14 cellular contexts compared by ENCODE assay signal in the genomic region with DNA sequence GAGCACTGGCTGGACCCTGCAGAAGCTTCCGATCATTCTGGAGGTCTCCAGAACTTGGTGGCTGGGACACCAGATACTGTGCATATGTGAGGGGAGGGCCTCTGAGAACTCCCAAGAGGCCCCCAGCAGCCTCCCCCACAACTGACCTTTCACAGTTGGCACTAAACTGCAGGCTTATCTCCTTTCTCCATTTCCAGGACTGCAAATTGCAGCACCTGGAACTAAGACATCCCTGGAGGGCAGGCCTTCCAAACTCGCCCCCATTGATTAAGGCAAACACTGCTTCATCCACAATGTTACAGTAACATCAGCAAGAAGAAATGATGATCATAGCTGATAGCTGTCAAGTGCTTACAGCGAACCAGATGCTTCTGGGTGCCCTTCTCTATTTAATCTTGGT.
DNase-seq lines count a peak whose midpoint lies in the region; ATAC-seq and TF ChIP-seq lines count a peak whose summit lies in the region.
"Had no signal": no experiment of that assay in that cellular context is flagged by ENCODE, and none has a peak within 500 bp of the region (broad histone marks: within the 10 kb centered on the region; RNA-seq: fewer than 3 reads in every experiment).

No MANE protein-coding gene starts in this region.

- H3K27ac Mint-ChIP-seq in MCF 10A (ENCODE audit: low read depth, unreplicated experiment) (no peak overlapping the region), osteocyte (ENCODE audit: unreplicated experiment) (peak overlapping the region; percentile 93)

- H3K9me3 Mint-ChIP-seq in MCF 10A (ENCODE audit: unreplicated experiment) (no peaks in the 10 kb centered on the region), osteocyte (ENCODE audit: unreplicated experiment) (no peaks in the 10 kb centered on the region)
- H3K9me3 Mint-ChIP-seq in activated T-cell treated with anti-CD3 and anti-CD28 coated beads, Interleukin-2, amount 50 U/mL, for 4 hours: no peaks in the 10 kb centered on the region

- POLR2A ChIA-PET in MCF 10A (lab: Yijun Ruan, JAX): no interaction called here

- in situ Hi-C loops in GM13976 (cut with MboI; ENCODE audit: low sequenced_read_pairs, unreplicated experiment): no loop called here

- no peaks in the 10 kb centered on the region for H3K36me3 Mint-ChIP-seq in MCF 10A (ENCODE audit: insufficient read depth, unreplicated experiment)
- peaks cover 5% of the 10 kb centered on the region for H3K36me3 Mint-ChIP-seq in osteocyte (ENCODE audit: unreplicated experiment)
- no peaks in the 10 kb centered on the region for H3K36me3 Mint-ChIP-seq in activated T-cell treated with anti-CD3 and anti-CD28 coated beads, Interleukin-2, amount 50 U/mL, for 4 hours (ENCODE audit: insufficient read depth)

- ATAC-seq in GM18505 (IDR thresholded peaks at IDR 0.05; ENCODE audit: unreplicated experiment): no peak
- ATAC-seq in activated T-cell treated with anti-CD3 and anti-CD28 coated beads, Interleukin-2, amount 50 U/mL, for 4 hours: no peak

- H3K4me1 ChIP-seq in breast epithelium (peaks cover 33 to 45% of the 10 kb centered on the region in 2 donors), esophagus squamous epithelium (peaks cover 12 to 64% (median 39%) of the 10 kb centered on the region in 3 donors), uterus (peaks cover 0 to 26% of the 10 kb centered on the region in 2 donors)

- no peaks in the 10 kb centered on the region for H3K9me3 ChIP-seq in breast epithelium
- no peaks in the 10 kb centered on the region for H3K9me3 ChIP-seq in esophagus squamous epithelium
- no peaks in the 10 kb centered on the region for H3K9me3 ChIP-seq in uterus

- H3K27me3 ChIP-seq in breast epithelium (no peaks in the 10 kb centered on the region), esophagus squamous epithelium (no peaks in the 10 kb centered on the region), uterus (no peaks in the 10 kb centered on the region)
- H3K27me3 ChIP-seq: brain microvascular endothelial cell had no signal

- DNase-seq in breast epithelium (ENCODE audit: low spot score in 2 of 2) (no peak), MCF 10A (ENCODE audit: unreplicated experiment) (no peak), esophagus squamous epithelium (lab: John Stamatoyannopoulos, UW) (no peak), osteocyte (ENCODE audit: extremely low spot score, unreplicated experiment) (no peak), uterus (no peak), GM13976 (ENCODE audit: low spot score) (no peak)
- no peak for DNase-seq in activated T-cell treated with anti-CD3 and anti-CD28 coated beads, Interleukin-2, amount 50 U/mL, for 4 hours
- DNase-seq: activated naive CD4-positive, alpha-beta T cell; effector CD8-positive, alpha-beta T cell; GOT3; NCI-H1694 treated with DMSO at 0.1 percent for 48 hours; stimulated activated CD4-positive, alpha-beta T cell treated with anti-CD3 and anti-CD28 coated beads, Interleukin-4, amount 100 ng/mL, for 1 hour had no signal

- H3K4me1 Mint-ChIP-seq in MCF 10A (ENCODE audit: insufficient read depth, unreplicated experiment) (no peaks in the 10 kb centered on the region), osteocyte (ENCODE audit: unreplicated experiment) (peaks cover 89% of the 10 kb centered on the region)
- H3K4me1 Mint-ChIP-seq in activated T-cell treated with anti-CD3 and anti-CD28 coated beads, Interleukin-2, amount 50 U/mL, for 4 hours (ENCODE audit: low read depth): no peaks in the 10 kb centered on the region

- no peak for TF ChIP-seq CTCF in breast epithelium (IDR thresholded peaks at IDR 0.05)
- no peak for TF ChIP-seq CTCF in MCF 10A (IDR thresholded peaks at IDR 0.05; ENCODE audit: unreplicated experiment)
- TF ChIP-seq CTCF in esophagus squamous epithelium (IDR thresholded peaks at IDR 0.05): no peak
- no peak for TF ChIP-seq CTCF in osteocyte (IDR thresholded peaks at IDR 0.05)
- no peak for TF ChIP-seq CTCF in uterus (IDR thresholded peaks at IDR 0.05)
- no peak for TF ChIP-seq CTCF in GM13976 (IDR thresholded peaks at IDR 0.05; ENCODE audit: borderline replicate concordance, control extremely low read depth, extremely low read depth, insufficient read depth, missing control alignments)

- H3K27ac ChIP-seq in breast epithelium (peak overlapping the region; percentile 86 to 97), esophagus squamous epithelium (peak overlapping the region in 3 of 4 donors; percentile 74 to 89 (median 78)), uterus (peak overlapping the region; percentile 72 to 78)

- H3K4me3 Mint-ChIP-seq in MCF 10A (ENCODE audit: unreplicated experiment) (no peak overlapping the region), osteocyte (ENCODE audit: unreplicated experiment) (no peak overlapping the region)
- no peak overlapping the region for H3K4me3 Mint-ChIP-seq in activated T-cell treated with anti-CD3 and anti-CD28 coated beads, Interleukin-2, amount 50 U/mL, for 4 hours

- no peaks in the 10 kb centered on the region for H3K36me3 ChIP-seq in breast epithelium
- H3K36me3 ChIP-seq in esophagus squamous epithelium: no peaks in the 10 kb centered on the region
- no peaks in the 10 kb centered on the region for H3K36me3 ChIP-seq in uterus
- H3K36me3 ChIP-seq: brain microvascular endothelial cell had no signal

- TF ChIP-seq POLR2A in breast epithelium (IDR thresholded peaks at IDR 0.05) (no peak), esophagus squamous epithelium (IDR thresholded peaks at IDR 0.05) (no peak), uterus (IDR thresholded peaks at IDR 0.05) (no peak), GM18505 (IDR thresholded peaks at IDR 0.05; ENCODE audit: borderline replicate concordance, extremely low read depth, insufficient read depth, insufficient read length) (no peak)

- no TSS peak for BruUV-seq in MCF 10A (replicated peaks; lab: Mats Ljungman, UMichigan)

- intact Hi-C loops in breast epithelium (cut with DNase I; ENCODE audit: low total_unique reads): no loop called here
- intact Hi-C loops in MCF 10A (cut with micrococcal nuclease): no loop called here
- intact Hi-C loops in esophagus squamous epithelium (cut with DNase I): no loop called here
- intact Hi-C loops in uterus (cut with DNase I; ENCODE audit: low total_unique reads): no loop called here

- H3K4me3 ChIP-seq in breast epithelium (peak overlapping the region in 1 of 3 donors; percentile 10), esophagus squamous epithelium (no peak overlapping the region), uterus (no peak overlapping the region)

- 75 to 87% methylated on average over 3 of the region's 3 CpGs for WGBS in esophagus squamous epithelium, 2 donors

- CTCF ChIA-PET in MCF 10A (lab: Yijun Ruan, JAX): interaction anchor here (1.5 kb wide), 1 partner anchor 26 kb away, joined by 5 read pairs; no protein-coding TSS in a partner anchor

- no peaks in the 10 kb centered on the region for H3K27me3 Mint-ChIP-seq in MCF 10A (ENCODE audit: insufficient read depth, unreplicated experiment)
- no peaks in the 10 kb centered on the region for H3K27me3 Mint-ChIP-seq in osteocyte (ENCODE audit: unreplicated experiment)
- H3K27me3 Mint-ChIP-seq in activated T-cell treated with anti-CD3 and anti-CD28 coated beads, Interleukin-2, amount 50 U/mL, for 4 hours (ENCODE audit: low read depth): peaks cover 2% of the 10 kb centered on the region
